In the genomic region with DNA sequence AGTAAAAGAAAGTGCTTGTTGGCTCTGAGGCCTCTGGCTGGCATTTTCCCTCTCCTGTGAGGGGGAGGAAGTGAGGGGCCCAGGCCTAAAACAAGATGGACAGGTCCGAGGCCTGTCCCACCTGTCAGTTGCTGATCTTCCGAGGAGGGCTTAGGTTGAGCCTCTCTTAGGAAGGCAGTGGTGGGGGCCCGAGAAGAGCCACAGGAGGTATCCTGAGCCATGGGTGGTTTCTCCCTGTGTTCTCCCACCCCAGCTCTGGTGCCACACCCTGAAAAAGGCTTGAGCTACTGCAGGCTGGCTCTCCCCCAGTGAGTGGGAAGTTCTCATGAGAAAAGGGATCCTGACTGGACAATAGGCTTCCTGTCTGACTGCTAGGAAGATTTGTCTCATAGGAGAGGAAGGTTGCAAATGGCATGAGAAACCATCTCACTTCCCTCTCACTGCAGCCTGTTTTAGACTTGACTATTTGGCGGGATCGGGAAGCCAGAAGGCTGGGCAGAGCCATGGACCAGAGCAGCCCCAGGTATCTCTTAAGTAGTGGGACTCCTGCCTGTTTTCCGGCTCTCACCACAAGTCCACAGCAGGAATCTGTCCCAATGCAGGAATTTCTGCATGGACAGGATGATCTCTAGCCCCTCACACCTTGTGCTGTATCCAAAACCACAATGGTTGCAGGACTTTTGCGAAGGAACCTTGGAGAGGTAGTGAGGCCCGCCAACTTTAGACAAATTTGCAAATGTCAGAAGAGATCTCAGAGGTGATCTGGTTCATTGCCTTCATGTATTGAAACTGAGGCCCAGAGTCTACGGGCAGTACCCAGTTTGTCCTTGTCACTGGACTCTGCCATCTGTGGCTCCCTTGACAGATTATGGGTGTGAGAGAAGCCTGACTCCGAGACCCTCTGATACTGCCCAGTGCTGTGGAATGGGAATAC, we compare ENCODE assay signal across 1 cellular context.
TF ChIP-seq lines count a peak whose summit lies in the region.

No MANE protein-coding gene starts in this region.

TF ChIP-seq in HepG2, 621 proteins besides CTCF, POLR2A, EP300 and RAD21 (continued from another document and continues in another):
- TF ChIP-seq, protein P1, sequence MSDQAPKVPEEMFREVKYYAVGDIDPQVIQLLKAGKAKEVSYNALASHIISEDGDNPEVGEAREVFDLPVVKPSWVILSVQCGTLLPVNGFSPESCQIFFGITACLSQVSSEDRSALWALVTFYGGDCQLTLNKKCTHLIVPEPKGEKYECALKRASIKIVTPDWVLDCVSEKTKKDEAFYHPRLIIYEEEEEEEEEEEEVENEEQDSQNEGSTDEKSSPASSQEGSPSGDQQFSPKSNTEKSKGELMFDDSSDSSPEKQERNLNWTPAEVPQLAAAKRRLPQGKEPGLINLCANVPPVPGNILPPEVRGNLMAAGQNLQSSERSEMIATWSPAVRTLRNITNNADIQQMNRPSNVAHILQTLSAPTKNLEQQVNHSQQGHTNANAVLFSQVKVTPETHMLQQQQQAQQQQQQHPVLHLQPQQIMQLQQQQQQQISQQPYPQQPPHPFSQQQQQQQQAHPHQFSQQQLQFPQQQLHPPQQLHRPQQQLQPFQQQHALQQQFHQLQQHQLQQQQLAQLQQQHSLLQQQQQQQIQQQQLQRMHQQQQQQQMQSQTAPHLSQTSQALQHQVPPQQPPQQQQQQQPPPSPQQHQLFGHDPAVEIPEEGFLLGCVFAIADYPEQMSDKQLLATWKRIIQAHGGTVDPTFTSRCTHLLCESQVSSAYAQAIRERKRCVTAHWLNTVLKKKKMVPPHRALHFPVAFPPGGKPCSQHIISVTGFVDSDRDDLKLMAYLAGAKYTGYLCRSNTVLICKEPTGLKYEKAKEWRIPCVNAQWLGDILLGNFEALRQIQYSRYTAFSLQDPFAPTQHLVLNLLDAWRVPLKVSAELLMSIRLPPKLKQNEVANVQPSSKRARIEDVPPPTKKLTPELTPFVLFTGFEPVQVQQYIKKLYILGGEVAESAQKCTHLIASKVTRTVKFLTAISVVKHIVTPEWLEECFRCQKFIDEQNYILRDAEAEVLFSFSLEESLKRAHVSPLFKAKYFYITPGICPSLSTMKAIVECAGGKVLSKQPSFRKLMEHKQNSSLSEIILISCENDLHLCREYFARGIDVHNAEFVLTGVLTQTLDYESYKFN (CRISPR knock-in tag; conservative IDR thresholded peaks at IDR 0.05) = 0 out of 2 replicates have a peak, but pooled peaks have one; percentile 7
- TF ChIP-seq TRAFD1 (CRISPR knock-in tag; IDR thresholded peaks at IDR 0.05; ENCODE audit: borderline replicate concordance) (no peak), CCDC6 (CRISPR knock-in tag; IDR thresholded peaks at IDR 0.05) (0 out of 2 replicates have a peak, but pooled peaks have one; percentile 7), ARID5B (CRISPR knock-in tag; IDR thresholded peaks at IDR 0.05) (no peak), HNRNPUL1 (IDR thresholded peaks at IDR 0.05; ENCODE audit: low read depth, low read length) (no peak), ZBTB33 (CRISPR knock-in tag; IDR thresholded peaks at IDR 0.05) (no peak), ASH2L (IDR thresholded peaks at IDR 0.05; ENCODE audit: insufficient read length, low read depth, low read length) (no peak), ZNF839 (CRISPR knock-in tag; IDR thresholded peaks at IDR 0.05; ENCODE audit: borderline replicate concordance) (no peak), GMEB1 (CRISPR knock-in tag; IDR thresholded peaks at IDR 0.05; ENCODE audit: borderline replicate concordance) (no peak), KDM3A (CRISPR knock-in tag; IDR thresholded peaks at IDR 0.05; ENCODE audit: low read depth) (0 out of 2 replicates have a peak, but pooled peaks have one; percentile 2), NFYB (CRISPR knock-in tag; IDR thresholded peaks at IDR 0.05) (no peak), ARNTL (CRISPR knock-in tag; IDR thresholded peaks at IDR 0.05) (no peak), ADNP (CRISPR knock-in tag; IDR thresholded peaks at IDR 0.05) (no peak), KLF9 (CRISPR knock-in tag; IDR thresholded peaks at IDR 0.05; ENCODE audit: low read depth) (no peak), HDAC6 (IDR thresholded peaks at IDR 0.05; ENCODE audit: low read depth, low read length) (no peak), POLR2G (IDR thresholded peaks at IDR 0.05; ENCODE audit: low read depth, low read length) (no peak), AGO2 (optimal IDR thresholded peaks at IDR 0.05; ENCODE audit: low read depth, low read length) (no peak), SETDB1 (CRISPR knock-in tag; IDR thresholded peaks at IDR 0.05; ENCODE audit: borderline replicate concordance) (no peak), MEIS2 (CRISPR knock-in tag; IDR thresholded peaks at IDR 0.05) (no peak), ISX (CRISPR knock-in tag; conservative IDR thresholded peaks at IDR 0.05) (no peak)
- TF ChIP-seq, protein P2, sequence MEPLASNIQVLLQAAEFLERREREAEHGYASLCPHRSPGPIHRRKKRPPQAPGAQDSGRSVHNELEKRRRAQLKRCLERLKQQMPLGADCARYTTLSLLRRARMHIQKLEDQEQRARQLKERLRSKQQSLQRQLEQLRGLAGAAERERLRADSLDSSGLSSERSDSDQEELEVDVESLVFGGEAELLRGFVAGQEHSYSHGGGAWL (CRISPR knock-in tag; IDR thresholded peaks at IDR 0.05) = no peak
- TF ChIP-seq, protein P3, sequence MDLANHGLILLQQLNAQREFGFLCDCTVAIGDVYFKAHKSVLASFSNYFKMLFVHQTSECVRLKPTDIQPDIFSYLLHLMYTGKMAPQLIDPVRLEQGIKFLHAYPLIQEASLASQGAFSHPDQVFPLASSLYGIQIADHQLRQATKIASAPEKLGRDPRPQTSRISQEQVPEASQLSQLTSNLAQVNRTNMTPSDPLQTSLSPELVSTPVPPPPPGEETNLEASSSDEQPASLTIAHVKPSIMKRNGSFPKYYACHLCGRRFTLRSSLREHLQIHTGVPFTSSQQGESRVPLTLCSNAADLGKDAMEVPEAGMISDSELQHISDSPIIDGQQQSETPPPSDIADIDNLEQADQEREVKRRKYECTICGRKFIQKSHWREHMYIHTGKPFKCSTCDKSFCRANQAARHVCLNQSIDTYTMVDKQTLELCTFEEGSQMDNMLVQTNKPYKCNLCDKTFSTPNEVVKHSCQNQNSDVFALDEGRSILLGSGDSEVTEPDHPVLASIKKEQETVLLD (CRISPR knock-in tag; IDR thresholded peaks at IDR 0.05; ENCODE audit: low read depth) = no peak
- TF ChIP-seq, protein P4, sequence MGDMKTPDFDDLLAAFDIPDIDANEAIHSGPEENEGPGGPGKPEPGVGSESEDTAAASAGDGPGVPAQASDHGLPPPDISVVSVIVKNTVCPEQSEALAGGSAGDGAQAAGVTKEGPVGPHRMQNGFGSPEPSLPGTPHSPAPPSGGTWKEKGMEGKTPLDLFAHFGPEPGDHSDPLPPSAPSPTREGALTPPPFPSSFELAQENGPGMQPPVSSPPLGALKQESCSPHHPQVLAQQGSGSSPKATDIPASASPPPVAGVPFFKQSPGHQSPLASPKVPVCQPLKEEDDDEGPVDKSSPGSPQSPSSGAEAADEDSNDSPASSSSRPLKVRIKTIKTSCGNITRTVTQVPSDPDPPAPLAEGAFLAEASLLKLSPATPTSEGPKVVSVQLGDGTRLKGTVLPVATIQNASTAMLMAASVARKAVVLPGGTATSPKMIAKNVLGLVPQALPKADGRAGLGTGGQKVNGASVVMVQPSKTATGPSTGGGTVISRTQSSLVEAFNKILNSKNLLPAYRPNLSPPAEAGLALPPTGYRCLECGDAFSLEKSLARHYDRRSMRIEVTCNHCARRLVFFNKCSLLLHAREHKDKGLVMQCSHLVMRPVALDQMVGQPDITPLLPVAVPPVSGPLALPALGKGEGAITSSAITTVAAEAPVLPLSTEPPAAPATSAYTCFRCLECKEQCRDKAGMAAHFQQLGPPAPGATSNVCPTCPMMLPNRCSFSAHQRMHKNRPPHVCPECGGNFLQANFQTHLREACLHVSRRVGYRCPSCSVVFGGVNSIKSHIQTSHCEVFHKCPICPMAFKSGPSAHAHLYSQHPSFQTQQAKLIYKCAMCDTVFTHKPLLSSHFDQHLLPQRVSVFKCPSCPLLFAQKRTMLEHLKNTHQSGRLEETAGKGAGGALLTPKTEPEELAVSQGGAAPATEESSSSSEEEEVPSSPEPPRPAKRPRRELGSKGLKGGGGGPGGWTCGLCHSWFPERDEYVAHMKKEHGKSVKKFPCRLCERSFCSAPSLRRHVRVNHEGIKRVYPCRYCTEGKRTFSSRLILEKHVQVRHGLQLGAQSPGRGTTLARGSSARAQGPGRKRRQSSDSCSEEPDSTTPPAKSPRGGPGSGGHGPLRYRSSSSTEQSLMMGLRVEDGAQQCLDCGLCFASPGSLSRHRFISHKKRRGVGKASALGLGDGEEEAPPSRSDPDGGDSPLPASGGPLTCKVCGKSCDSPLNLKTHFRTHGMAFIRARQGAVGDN (CRISPR knock-in tag; IDR thresholded peaks at IDR 0.05) = peak; percentile 61
- TF ChIP-seq, protein P5, sequence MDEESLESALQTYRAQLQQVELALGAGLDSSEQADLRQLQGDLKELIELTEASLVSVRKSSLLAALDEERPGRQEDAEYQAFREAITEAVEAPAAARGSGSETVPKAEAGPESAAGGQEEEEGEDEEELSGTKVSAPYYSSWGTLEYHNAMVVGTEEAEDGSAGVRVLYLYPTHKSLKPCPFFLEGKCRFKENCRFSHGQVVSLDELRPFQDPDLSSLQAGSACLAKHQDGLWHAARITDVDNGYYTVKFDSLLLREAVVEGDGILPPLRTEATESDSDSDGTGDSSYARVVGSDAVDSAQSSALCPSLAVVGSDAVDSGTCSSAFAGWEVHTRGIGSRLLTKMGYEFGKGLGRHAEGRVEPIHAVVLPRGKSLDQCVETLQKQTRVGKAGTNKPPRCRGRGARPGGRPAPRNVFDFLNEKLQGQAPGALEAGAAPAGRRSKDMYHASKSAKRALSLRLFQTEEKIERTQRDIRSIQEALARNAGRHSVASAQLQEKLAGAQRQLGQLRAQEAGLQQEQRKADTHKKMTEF (CRISPR knock-in tag; IDR thresholded peaks at IDR 0.05) = 0 out of 2 replicates have a peak, but pooled peaks have one; percentile 28
